Comparison of ENCODE assay signal across 16 cellular contexts in the genomic region with DNA sequence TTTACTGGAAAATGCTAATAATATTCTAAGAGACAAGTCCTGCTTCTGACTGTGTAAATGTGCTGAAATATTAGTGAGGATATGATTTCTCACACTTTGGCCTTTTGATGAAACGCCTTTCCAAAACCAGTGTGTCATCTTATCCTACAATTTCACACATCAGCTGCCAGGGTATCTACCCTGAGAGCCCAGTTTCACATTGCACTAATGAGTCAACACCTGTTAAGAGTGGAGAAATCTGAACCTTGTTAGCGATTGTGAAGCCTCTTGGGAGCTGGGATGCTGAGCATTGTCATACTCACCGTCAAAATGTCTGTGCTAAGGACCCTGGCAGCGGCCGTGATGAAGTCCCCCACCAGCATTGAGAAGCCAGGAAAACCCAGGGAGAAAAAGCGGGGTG.
DNase-seq lines count a peak whose midpoint lies in the region; ATAC-seq and TF ChIP-seq lines count a peak whose summit lies in the region.
"Had no signal": no experiment of that assay in that cellular context is flagged by ENCODE, and none has a peak within 500 bp of the region (broad histone marks: within the 10 kb centered on the region; RNA-seq: fewer than 3 reads in every experiment).

No MANE protein-coding gene starts in this region.

- intact Hi-C loops in naive thymus-derived CD4-positive, alpha-beta T cell (cut with micrococcal nuclease) = no loop called here

- no peak overlapping the region for H3K27ac ChIP-seq in naive thymus-derived CD4-positive, alpha-beta T cell (ENCODE audit: low read depth, low read length)
- H3K27ac ChIP-seq: 22Rv1, sigmoid colon had no signal

- DNase-seq in DMS153 (lab: John Stamatoyannopoulos, UW) (peak; percentile 42), DMS153 treated with DMSO at 0.1 percent for 48 hours (lab: John Stamatoyannopoulos, UW; ENCODE audit: unreplicated experiment) (no peak), DMS53 (lab: John Stamatoyannopoulos, UW) (peak; percentile 89), NCI-H2196 treated with DMSO at 0.1 percent for 48 hours (lab: John Stamatoyannopoulos, UW; ENCODE audit: unreplicated experiment) (peak; percentile 43), epithelial cell of esophagus (ENCODE audit: low read depth) (peak; percentile 92), chondrocyte (ENCODE audit: low spot score) (no peak)
- DNase-seq in naive thymus-derived CD4-positive, alpha-beta T cell = no peak
- DNase-seq: anterior cingulate cortex; effector CD4-positive, alpha-beta T cell; NCI-H1048; sigmoid colon; trophoblast cell had no signal

- no peak overlapping the region for H3K4me3 ChIP-seq in epithelial cell of esophagus (ENCODE audit: low read length)
- H3K4me3 ChIP-seq in naive thymus-derived CD4-positive, alpha-beta T cell (ENCODE audit: low read length) = no peak overlapping the region
- H3K4me3 ChIP-seq: HAP-1, sigmoid colon had no signal

- no peaks in the 10 kb centered on the region for H3K27me3 Mint-ChIP-seq in chondrocyte (ENCODE audit: low read depth)
- no peaks in the 10 kb centered on the region for H3K27me3 Mint-ChIP-seq in naive thymus-derived CD4-positive, alpha-beta T cell

- TF ChIP-seq CTCF in epithelial cell of esophagus (IDR thresholded peaks at IDR 0.05; ENCODE audit: insufficient read depth, low read depth, low read length, missing control alignments) (no peak), chondrocyte (IDR thresholded peaks at IDR 0.05) (no peak)

- POLR2A ChIA-PET in naive thymus-derived CD4-positive, alpha-beta T cell (lab: Charles Lee) = no interaction called here

- CTCF ChIA-PET in naive thymus-derived CD4-positive, alpha-beta T cell (lab: Charles Lee) = no interaction called here

- H3K4me1 ChIP-seq in naive thymus-derived CD4-positive, alpha-beta T cell (ENCODE audit: control insufficient read depth in 2 of 2, insufficient read depth in 2 of 2, low read length in 2 of 2) = peaks cover 0 to 5% of the 10 kb centered on the region in 2 donors
- H3K4me1 ChIP-seq: sigmoid colon had no signal

- no peaks in the 10 kb centered on the region for H3K9me3 ChIP-seq in naive thymus-derived CD4-positive, alpha-beta T cell (ENCODE audit: control insufficient read depth in 2 of 3, low read length in 3 of 3)
- H3K9me3 ChIP-seq: HAP-1, sigmoid colon had no signal

- peaks cover 3% of the 10 kb centered on the region for H3K36me3 Mint-ChIP-seq in chondrocyte (ENCODE audit: low read depth)
- peaks cover 4 to 70% (median 45%) of the 10 kb centered on the region in 5 donors for H3K36me3 Mint-ChIP-seq in naive thymus-derived CD4-positive, alpha-beta T cell

- H3K27me3 ChIP-seq in naive thymus-derived CD4-positive, alpha-beta T cell (ENCODE audit: control insufficient read depth in 2 of 2, insufficient read depth in 2 of 2, low read length in 2 of 2) = no peaks in the 10 kb centered on the region
- H3K27me3 ChIP-seq: sigmoid colon had no signal

- H3K27ac Mint-ChIP-seq in chondrocyte (ENCODE audit: unreplicated experiment) = no peak overlapping the region
- peak overlapping the region in 2 of 9 donors; percentile 14 to 52 for H3K27ac Mint-ChIP-seq in naive thymus-derived CD4-positive, alpha-beta T cell

- ATAC-seq in HG03095 (IDR thresholded peaks at IDR 0.05; ENCODE audit: unreplicated experiment) = no peak
- no peak for ATAC-seq in naive thymus-derived CD4-positive, alpha-beta T cell
- ATAC-seq: Panc1 had no signal

- H3K4me1 Mint-ChIP-seq in chondrocyte (ENCODE audit: low read depth) = peaks cover 10% of the 10 kb centered on the region
- peaks cover 6 to 21% (median 12%) of the 10 kb centered on the region in 7 donors for H3K4me1 Mint-ChIP-seq in naive thymus-derived CD4-positive, alpha-beta T cell

- H3K9me3 Mint-ChIP-seq in chondrocyte (ENCODE audit: low read depth) = no peaks in the 10 kb centered on the region
- peaks cover 0 to 4% (median 0%) of the 10 kb centered on the region in 11 donors for H3K9me3 Mint-ChIP-seq in naive thymus-derived CD4-positive, alpha-beta T cell

- no peak overlapping the region for H3K4me3 Mint-ChIP-seq in chondrocyte (ENCODE audit: unreplicated experiment)
- no peak overlapping the region for H3K4me3 Mint-ChIP-seq in naive thymus-derived CD4-positive, alpha-beta T cell

- peaks cover 0 to 15% (median 0%) of the 10 kb centered on the region in 3 experiments for H3K36me3 ChIP-seq in naive thymus-derived CD4-positive, alpha-beta T cell (ENCODE audit: control insufficient read depth in 2 of 3, insufficient read depth in 3 of 3, low read length in 3 of 3)
- H3K36me3 ChIP-seq: HAP-1 had no signal

Comparison
In these comparisons a context has a peak if more than half of its experiments do, and no peak if none do; other contexts are left out.
1. DNase-seq: peak in DMS153 (single experiment), DMS53 (single experiment), NCI-H2196 treated with DMSO at 0.1 percent for 48 hours (single experiment) and epithelial cell of esophagus (single experiment); none in DMS153 treated with DMSO at 0.1 percent for 48 hours (single experiment), chondrocyte (single experiment) and naive thymus-derived CD4-positive, alpha-beta T cell (0 of 9).